Comparison of ENCODE assay signal across 21 cellular contexts in the genomic region with DNA sequence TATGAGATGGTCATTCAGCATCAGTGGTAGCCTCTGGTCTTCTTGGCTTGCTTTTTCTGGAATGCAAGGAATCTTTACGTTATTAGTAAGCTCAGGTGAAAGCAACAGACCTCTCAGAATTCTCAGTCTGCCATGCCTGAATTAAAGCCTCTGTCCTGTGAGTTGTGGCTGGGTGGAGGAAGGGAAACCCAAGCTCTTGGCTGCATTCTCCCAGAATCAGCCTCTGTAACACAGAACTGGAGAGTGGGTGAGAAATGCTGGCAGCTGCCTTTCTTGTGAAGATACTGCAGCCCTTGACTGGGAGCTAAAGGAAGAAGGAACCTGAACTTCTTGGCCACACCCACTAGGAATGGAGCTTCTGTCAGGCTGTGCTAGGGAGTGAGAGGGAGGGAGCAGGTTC.
DNase-seq lines count a peak whose midpoint lies in the region; ATAC-seq, FAIRE-seq and TF ChIP-seq lines count a peak whose summit lies in the region.
"Had no signal": no experiment of that assay in that cellular context is flagged by ENCODE, and none has a peak within 500 bp of the region (broad histone marks: within the 10 kb centered on the region; RNA-seq: fewer than 3 reads in every experiment).

No MANE protein-coding gene starts in this region.

- H3K56ac ChIP-seq in H1 (replicated peaks; ENCODE audit: insufficient read length, low read depth, low read length), result no peak overlapping the region

- H3K23ac ChIP-seq in H1 (ENCODE audit: insufficient read length) (no peak overlapping the region), neuronal stem cell (ENCODE audit: low read depth, low read length, poor library complexity) (no peak overlapping the region)

- CTCF ChIA-PET in H1 (lab: Charles Lee; ENCODE audit: partially characterized antibody) (interaction anchor here (0.6 to 1.7 kb wide), 2 partner anchors 8 to 9 kb away, joined by 3 to 4 read pairs; no protein-coding TSS in a partner anchor), PC-9 (lab: Charles Lee) (no interaction called here)

- TF ChIP-seq EP300 in H1 (IDR thresholded peaks at IDR 0.05; ENCODE audit: borderline replicate concordance in 1 of 2, low read depth in 2 of 2, low read length in 2 of 2), result no peak

- no peak overlapping the region; a peak in 2 of 4 replicates for H3K4me2 ChIP-seq in H1 (ENCODE audit: insufficient read depth in 1 of 2, low read depth in 2 of 2, low read length in 2 of 2)
- H3K4me2 ChIP-seq in neuronal stem cell (ENCODE audit: insufficient read depth, low read length, poor library complexity, severe bottlenecking), result no peak overlapping the region
- H3K4me2 ChIP-seq in PC-9, result no peak overlapping the region
- H3K4me2 ChIP-seq: A549 had no signal

- peak overlapping the region; percentile 96 for H3K27ac ChIP-seq in SK-N-MC
- H3K27ac ChIP-seq in H1 (ENCODE audit: low read depth, low read length), result no peak overlapping the region
- H3K27ac ChIP-seq in neuronal stem cell (replicated peaks; ENCODE audit: low read length), result no peak overlapping the region
- no peak overlapping the region for H3K27ac ChIP-seq in PC-9
- H3K27ac ChIP-seq: A549, C4-2B had no signal

- DNase-seq in SK-N-MC (ENCODE audit: low read depth, low spot score) (no peak), H1 (ENCODE audit: low read depth in 1 of 2, low spot score in 2 of 2) (no peak), iPS-NIHi7 (ENCODE audit: extremely low spot score) (peak; percentile 25), neuronal stem cell (ENCODE audit: low spot score) (no peak), SIG-M5 (lab: John Stamatoyannopoulos, UW) (no peak), PC-9 (no peak)
- DNase-seq in activated CD8-positive, alpha-beta memory T cell treated with anti-CD3 and anti-CD28 coated beads, Interleukin-2, amount 50 U/mL, for 48 hours, result no peak
- DNase-seq: BE2C; CD8-positive, alpha-beta T cell; COR-L47; DMS153; DMS79 treated with DMSO at 0.1 percent for 48 hours; EL; GF-D8; H7 had no signal

- H2BK15ac ChIP-seq in H1 (ENCODE audit: low read length) (peak overlapping the region; percentile 83; the same call in 1 of the 2 replicates), neuronal stem cell (ENCODE audit: low read length) (no peak overlapping the region)

- H4K5ac ChIP-seq in H1 (ENCODE audit: insufficient read length, low read depth, low read length), result no peak overlapping the region

- H2BK120ac ChIP-seq in H1 (replicated peaks; ENCODE audit: low read depth, low read length) (no peak overlapping the region), neuronal stem cell (ENCODE audit: low read depth, low read length) (no peak overlapping the region)

- H4K8ac ChIP-seq in H1 (ENCODE audit: extremely low read depth, insufficient read depth, low read length) (no peak overlapping the region), neuronal stem cell (ENCODE audit: low read depth, low read length) (no peak overlapping the region)

- no peaks in the 10 kb centered on the region for H3F3A ChIP-seq in PC-9 (ENCODE audit: insufficient read depth, low read depth)

- H2BK12ac ChIP-seq in H1 (ENCODE audit: low read depth, low read length), result no peak overlapping the region
- H2BK12ac ChIP-seq in neuronal stem cell (ENCODE audit: low read length), result no peak overlapping the region

- 64% methylated on average over 1 of the region's 1 CpG; no CpG with 5 or more reads in 1 of the 2 experiments for WGBS in H1 (ENCODE audit: extremely low coverage in 1 of 2, insufficient coverage in 1 of 2, insufficient read length in 1 of 2, insufficient replicate concordance in 2 of 2, low coverage in 1 of 2, low lambda C conversion rate in 2 of 2, missing lambda C conversion rate in 1 of 2), 2 experiments
- no CpG with 5 or more reads among the region's 1 CpG for WGBS in neuronal stem cell (ENCODE audit: extremely low coverage in 2 of 2, insufficient read length in 2 of 2, insufficient replicate concordance in 1 of 2), 2 donors

- H3K79me2 ChIP-seq in H1 (ENCODE audit: control insufficient read depth in 1 of 2, insufficient read depth in 2 of 2, low read length in 2 of 2) (no peaks in the 10 kb centered on the region), PC-9 (ENCODE audit: low read depth) (no peaks in the 10 kb centered on the region)

- H3K18ac ChIP-seq in H1 (ENCODE audit: extremely low read depth, low read length) (no peak overlapping the region), neuronal stem cell (ENCODE audit: low read length) (no peak overlapping the region)

- peak overlapping the region; percentile 58 for H3K9ac ChIP-seq in SK-N-MC (ENCODE audit: insufficient read length)
- H3K9ac ChIP-seq in H1 (replicated peaks in 1 of 4; ENCODE audit: extremely low read depth in 1 of 4, low read depth in 3 of 4, low read length in 3 of 4), result no peak overlapping the region
- H3K9ac ChIP-seq in neuronal stem cell (ENCODE audit: low read depth, low read length, poor library complexity), result no peak overlapping the region

- TF ChIP-seq CTCF in H1 (IDR thresholded peaks at IDR 0.05; ENCODE audit: control extremely low read depth in 1 of 3, insufficient read depth in 1 of 3, low read depth in 1 of 3, low read length in 3 of 3) (no peak), PC-9 (conservative IDR thresholded peaks at IDR 0.05) (no peak)

- no peak for ATAC-seq in HG02798 (IDR thresholded peaks at IDR 0.05; ENCODE audit: poor library complexity, unreplicated experiment)
- ATAC-seq: A549; CD8-positive, alpha-beta T cell; HepG2 had no signal

- POLR2A ChIA-PET in H1 (lab: Charles Lee; ENCODE audit: partially characterized antibody), result no interaction called here
- POLR2A ChIA-PET in PC-9 (lab: Charles Lee; ENCODE audit: unreplicated experiment), result no interaction called here

- H4K91ac ChIP-seq in H1 (replicated peaks; ENCODE audit: insufficient read length, low read length) (no peak overlapping the region), neuronal stem cell (ENCODE audit: low read depth, low read length, poor library complexity) (no peak overlapping the region)

- BruUV-seq in PC-9 (replicated peaks; lab: Mats Ljungman, UMichigan), result no TSS peak

- no peaks in the 10 kb centered on the region for H3K9me2 ChIP-seq in PC-9 (ENCODE audit: insufficient read depth)

- no peak for TF ChIP-seq RAD21 in H1 (IDR thresholded peaks at IDR 0.05 in 1 of 2, conservative IDR thresholded peaks at IDR 0.05 in 1 of 2; ENCODE audit: low read depth in 2 of 2, low read length in 2 of 2)

- intact Hi-C loops in PC-9 (cut with micrococcal nuclease; ENCODE audit: unreplicated experiment), result no loop called here

- FAIRE-seq in H1 (lab: Jason Lieb, UNC), result no peak
- FAIRE-seq: A549, D721Med, HepG2, HTR-8/SVneo had no signal

- no peak overlapping the region for H2BK20ac ChIP-seq in H1 (ENCODE audit: low read length)

- H3K23me2 ChIP-seq in H1 (ENCODE audit: low read depth, low read length), result no peaks in the 10 kb centered on the region; the same call in 1 of the 2 replicates

- H3K4me3 ChIP-seq in SK-N-MC, result peak overlapping the region; percentile 35
- H3K4me3 ChIP-seq in H1 (ENCODE audit: extremely low read depth in 1 of 4, insufficient read depth in 2 of 4, low read depth in 3 of 4, low read length in 4 of 4), result no peak overlapping the region
- H3K4me3 ChIP-seq in neuronal stem cell (ENCODE audit: low read length in 2 of 2), result no peak overlapping the region
- no peak overlapping the region for H3K4me3 ChIP-seq in PC-9
- H3K4me3 ChIP-seq: A549 had no signal

- no peak for TF ChIP-seq POLR2A in H1 (IDR thresholded peaks at IDR 0.05; ENCODE audit: control extremely low read depth in 1 of 2, low read depth in 2 of 2, low read length in 2 of 2)

- H3K79me1 ChIP-seq in H1 (ENCODE audit: low read depth, low read length) (no peaks in the 10 kb centered on the region), neuronal stem cell (ENCODE audit: low read depth, low read length) (no peaks in the 10 kb centered on the region)

- H3K9me3 ChIP-seq in SK-N-MC (ENCODE audit: low read depth, low read length), result no peaks in the 10 kb centered on the region
- 0 out of 4 replicates have a peak, but pooled peaks cover 0 to 4% of the 10 kb centered on the region in 2 experiments for H3K9me3 ChIP-seq in H1 (ENCODE audit: insufficient read depth in 2 of 2, low read depth in 1 of 2, low read length in 1 of 2)
- H3K9me3 ChIP-seq in neuronal stem cell (replicated peaks in 1 of 2; ENCODE audit: control insufficient read depth in 2 of 2, insufficient read depth in 1 of 2, low read depth in 1 of 2, low read length in 2 of 2), result no peaks in the 10 kb centered on the region
- no peaks in the 10 kb centered on the region for H3K9me3 ChIP-seq in PC-9 (ENCODE audit: insufficient read depth, low read depth)
- H3K9me3 ChIP-seq: A549, BE2C had no signal

- H3K27me3 ChIP-seq in H1 (replicated peaks in 1 of 4; ENCODE audit: control insufficient read depth in 3 of 4, extremely low read depth in 1 of 4, insufficient read depth in 3 of 4, low read length in 3 of 4) (no peaks in the 10 kb centered on the region), neuronal stem cell (ENCODE audit: control insufficient read depth in 3 of 3, insufficient read depth in 3 of 3, low read depth in 1 of 3, low read length in 3 of 3) (no peaks in the 10 kb centered on the region), PC-9 (ENCODE audit: insufficient read depth, low read depth) (no peaks in the 10 kb centered on the region)
- H3K27me3 ChIP-seq: BE2C had no signal

- H2AFZ ChIP-seq in H1 (ENCODE audit: low read length) (peak overlapping the region; percentile 96), neuronal stem cell (ENCODE audit: low read length) (peak overlapping the region; percentile 5), PC-9 (no peak overlapping the region)

- H4K20me1 ChIP-seq in H1 (replicated peaks in 1 of 2; ENCODE audit: control insufficient read depth in 1 of 2, insufficient read depth in 2 of 2, low read length in 2 of 2), result no peaks in the 10 kb centered on the region
- no peaks in the 10 kb centered on the region for H4K20me1 ChIP-seq in PC-9 (ENCODE audit: insufficient read depth)

- H3K4ac ChIP-seq in H1 (replicated peaks; ENCODE audit: insufficient read length, low read depth, low read length) (no peak overlapping the region), neuronal stem cell (ENCODE audit: low read length) (no peak overlapping the region)

- no peak overlapping the region for H3K14ac ChIP-seq in H1 (ENCODE audit: insufficient read length)
- no peak overlapping the region for H3K14ac ChIP-seq in neuronal stem cell (ENCODE audit: low read length)

- H3K36me3 ChIP-seq in SK-N-MC (ENCODE audit: insufficient read depth, low read length) (no peaks in the 10 kb centered on the region), H1 (ENCODE audit: control insufficient read depth in 2 of 4, insufficient read depth in 4 of 4, low read length in 3 of 4) (no peaks in the 10 kb centered on the region), neuronal stem cell (replicated peaks in 1 of 2; ENCODE audit: control insufficient read depth in 2 of 2, insufficient read depth in 2 of 2, low read length in 2 of 2) (no peaks in the 10 kb centered on the region), PC-9 (ENCODE audit: low read depth) (no peaks in the 10 kb centered on the region)
- H3K36me3 ChIP-seq: BE2C had no signal

- H2BK5ac ChIP-seq in H1 (ENCODE audit: low read depth, low read length) (no peak overlapping the region), neuronal stem cell (ENCODE audit: low read length) (no peak overlapping the region)

- H3K4me1 ChIP-seq in H1 (replicated peaks in 1 of 4; ENCODE audit: control insufficient read depth in 3 of 4, insufficient read depth in 4 of 4, low read length in 3 of 4), result no peaks in the 10 kb centered on the region
- H3K4me1 ChIP-seq in neuronal stem cell (ENCODE audit: control insufficient read depth in 2 of 2, insufficient read depth in 1 of 2, low read depth in 1 of 2, low read length in 2 of 2), result peaks cover 0 to 2% of the 10 kb centered on the region in 2 donors
- H3K4me1 ChIP-seq in PC-9 (replicated peaks; ENCODE audit: insufficient read depth), result no peaks in the 10 kb centered on the region
- H3K4me1 ChIP-seq: A549, BE2C had no signal

- H2AK5ac ChIP-seq in H1 (ENCODE audit: low read depth, low read length), result no peak overlapping the region
- no peak overlapping the region for H2AK5ac ChIP-seq in neuronal stem cell (ENCODE audit: low read depth, low read length)
